Comparison of ENCODE assay signal across 13 cellular contexts in genomic region chr1:41698916-41699860, GRCh38.
DNase-seq lines count a peak whose midpoint lies in the region; ATAC-seq lines count a peak whose summit lies in the region.
"Had no signal": no experiment of that assay in that cellular context is flagged by ENCODE, and none has a peak within 500 bp of the region (broad histone marks: within the 10 kb centered on the region; RNA-seq: fewer than 3 reads in every experiment).

No MANE protein-coding gene starts in this region.

- 79% methylated on average over 19 of the region's 19 CpGs for whole genome bisulfite sequencing in right cardiac atrium

- H3K27me3 ChIP-seq in right cardiac atrium (ENCODE audit: control insufficient read depth, insufficient read depth) = no peaks in the 10 kb centered on the region
- H3K27me3 ChIP-seq: adrenal gland; BLaER1 treated with 17β-estradiol and CSF1 and Interleukin-3, amounts not matched to agents 10 nM and 100 nM had no signal

- no peak overlapping the region for H3K4me3 ChIP-seq in right cardiac atrium (ENCODE audit: low read length)
- H3K4me3 ChIP-seq: adrenal gland; BLaER1 treated with 17β-estradiol and CSF1 and Interleukin-3, amounts not matched to agents 10 nM and 100 nM had no signal

- no peaks in the 10 kb centered on the region for H3K9me3 ChIP-seq in right cardiac atrium (ENCODE audit: control insufficient read depth, low read length)
- H3K9me3 ChIP-seq: adrenal gland; BLaER1 treated with 17β-estradiol and CSF1 and Interleukin-3, amounts not matched to agents 10 nM and 100 nM had no signal

- ATAC-seq in right cardiac atrium (peak; percentile 67 to 75), Right ventricle myocardium inferior (no peak), GM21526 (IDR thresholded peaks at IDR 0.05; ENCODE audit: low FRiP score, unreplicated experiment) (peak; percentile 75), HG03575 (IDR thresholded peaks at IDR 0.05; ENCODE audit: extremely low read depth, insufficient number of reproducible peaks, low FRiP score, unreplicated experiment) (peak; percentile 55)
- ATAC-seq in stimulated activated naive B cell treated with anti-CD40 and anti-IgM and Interleukin-4, amounts not matched to agents 10 μg/mL and 1 μg/mL and 100 μg/mL, for 72 hours (replicated peaks) = peak; percentile 67 to 95
- ATAC-seq: left ventricle myocardium superior had no signal

- no peak overlapping the region for H3K27ac ChIP-seq in right cardiac atrium (ENCODE audit: low read length)
- H3K27ac ChIP-seq: adrenal gland; BLaER1 treated with 17β-estradiol and CSF1 and Interleukin-3, amounts not matched to agents 10 nM and 100 nM had no signal

- peak overlapping the region in 1 of 2 donors; percentile 30 for H3K4me3 Mint-ChIP-seq in stimulated activated naive B cell treated with anti-CD40 and anti-IgM and Interleukin-4, amounts not matched to agents 10 μg/mL and 1 μg/mL and 100 μg/mL, for 72 hours

- H3K27me3 Mint-ChIP-seq in stimulated activated naive B cell treated with anti-CD40 and anti-IgM and Interleukin-4, amounts not matched to agents 10 μg/mL and 1 μg/mL and 100 μg/mL, for 72 hours = no peaks in the 10 kb centered on the region

- peaks cover 7% of the 10 kb centered on the region for H3K4me1 ChIP-seq in right cardiac atrium (ENCODE audit: control insufficient read depth, insufficient read depth, low read length)

- H3K4me1 Mint-ChIP-seq in stimulated activated naive B cell treated with anti-CD40 and anti-IgM and Interleukin-4, amounts not matched to agents 10 μg/mL and 1 μg/mL and 100 μg/mL, for 72 hours = peaks cover 11 to 14% of the 10 kb centered on the region in 2 donors

- DNase-seq in right cardiac atrium = peak; percentile 53 to 80 (median 70)
- no peak for DNase-seq in Right ventricle myocardium inferior (ENCODE audit: missing footprints)
- DNase-seq in stimulated activated naive B cell treated with anti-CD40 and anti-IgM and Interleukin-4, amounts not matched to agents 10 μg/mL and 1 μg/mL and 100 μg/mL, for 72 hours = peak; percentile 28
- DNase-seq in T1000 (lab: John Stamatoyannopoulos, UW) = no peak
- DNase-seq in NCI-H128 (lab: John Stamatoyannopoulos, UW; ENCODE audit: unreplicated experiment) = no peak
- DNase-seq in NCI-H146 treated with DMSO at 0.1 percent for 48 hours (lab: John Stamatoyannopoulos, UW; ENCODE audit: unreplicated experiment) = no peak
- DNase-seq: adrenal gland, left ventricle myocardium superior, NCI-H524, T-helper 9 cell had no signal

- no peaks in the 10 kb centered on the region for H3K9me3 Mint-ChIP-seq in stimulated activated naive B cell treated with anti-CD40 and anti-IgM and Interleukin-4, amounts not matched to agents 10 μg/mL and 1 μg/mL and 100 μg/mL, for 72 hours

- H3K36me3 Mint-ChIP-seq in stimulated activated naive B cell treated with anti-CD40 and anti-IgM and Interleukin-4, amounts not matched to agents 10 μg/mL and 1 μg/mL and 100 μg/mL, for 72 hours = no peaks in the 10 kb centered on the region

- intact Hi-C loops in right cardiac atrium (cut with DNase I) (no loop called here), Right ventricle myocardium inferior (cut with DNase I) (no loop called here)

- peak overlapping the region; percentile 93 for H3K27ac Mint-ChIP-seq in stimulated activated naive B cell treated with anti-CD40 and anti-IgM and Interleukin-4, amounts not matched to agents 10 μg/mL and 1 μg/mL and 100 μg/mL, for 72 hours

Comparison
In these comparisons a context has a peak if more than half of its experiments do, and no peak if none do; other contexts are left out.
1. DNase-seq: peak in right cardiac atrium (3 of 3) and stimulated activated naive B cell treated with anti-CD40 and anti-IgM and Interleukin-4, amounts not matched to agents 10 μg/mL and 1 μg/mL and 100 μg/mL, for 72 hours (single experiment); none in Right ventricle myocardium inferior (single experiment), T1000 (single experiment), NCI-H128 (single experiment) and NCI-H146 treated with DMSO at 0.1 percent for 48 hours (single experiment).